ENCODE assay signal across 1 cellular context in genomic region chr4:103075894-103076776, GRCh38.
TF ChIP-seq lines count a peak whose summit lies in the region.

A gene with protein sequence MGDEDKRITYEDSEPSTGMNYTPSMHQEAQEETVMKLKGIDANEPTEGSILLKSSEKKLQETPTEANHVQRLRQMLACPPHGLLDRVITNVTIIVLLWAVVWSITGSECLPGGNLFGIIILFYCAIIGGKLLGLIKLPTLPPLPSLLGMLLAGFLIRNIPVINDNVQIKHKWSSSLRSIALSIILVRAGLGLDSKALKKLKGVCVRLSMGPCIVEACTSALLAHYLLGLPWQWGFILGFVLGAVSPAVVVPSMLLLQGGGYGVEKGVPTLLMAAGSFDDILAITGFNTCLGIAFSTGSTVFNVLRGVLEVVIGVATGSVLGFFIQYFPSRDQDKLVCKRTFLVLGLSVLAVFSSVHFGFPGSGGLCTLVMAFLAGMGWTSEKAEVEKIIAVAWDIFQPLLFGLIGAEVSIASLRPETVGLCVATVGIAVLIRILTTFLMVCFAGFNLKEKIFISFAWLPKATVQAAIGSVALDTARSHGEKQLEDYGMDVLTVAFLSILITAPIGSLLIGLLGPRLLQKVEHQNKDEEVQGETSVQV (minus strand): TSS chr4:103076761. CDS start chr4:103067550, 9,211 bp downstream.

TF ChIP-seq in HepG2, 621 proteins besides CTCF, POLR2A, EP300 and RAD21 (continued from another document and continues in another):
- TF ChIP-seq, protein P1, sequence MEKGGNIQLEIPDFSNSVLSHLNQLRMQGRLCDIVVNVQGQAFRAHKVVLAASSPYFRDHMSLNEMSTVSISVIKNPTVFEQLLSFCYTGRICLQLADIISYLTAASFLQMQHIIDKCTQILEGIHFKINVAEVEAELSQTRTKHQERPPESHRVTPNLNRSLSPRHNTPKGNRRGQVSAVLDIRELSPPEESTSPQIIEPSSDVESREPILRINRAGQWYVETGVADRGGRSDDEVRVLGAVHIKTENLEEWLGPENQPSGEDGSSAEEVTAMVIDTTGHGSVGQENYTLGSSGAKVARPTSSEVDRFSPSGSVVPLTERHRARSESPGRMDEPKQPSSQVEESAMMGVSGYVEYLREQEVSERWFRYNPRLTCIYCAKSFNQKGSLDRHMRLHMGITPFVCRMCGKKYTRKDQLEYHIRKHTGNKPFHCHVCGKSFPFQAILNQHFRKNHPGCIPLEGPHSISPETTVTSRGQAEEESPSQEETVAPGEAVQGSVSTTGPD (CRISPR knock-in tag; IDR thresholded peaks at IDR 0.05): no peak; the same call in 1 of the 2 replicates
- 0 out of 2 replicates have a peak, but pooled peaks have one; percentile 19 for TF ChIP-seq ZNF629 (CRISPR knock-in tag; conservative IDR thresholded peaks at IDR 0.05)
- TF ChIP-seq ZNF660 (CRISPR knock-in tag; IDR thresholded peaks at IDR 0.05; ENCODE audit: borderline replicate concordance, low read depth): no peak
- TF ChIP-seq, protein P2, sequence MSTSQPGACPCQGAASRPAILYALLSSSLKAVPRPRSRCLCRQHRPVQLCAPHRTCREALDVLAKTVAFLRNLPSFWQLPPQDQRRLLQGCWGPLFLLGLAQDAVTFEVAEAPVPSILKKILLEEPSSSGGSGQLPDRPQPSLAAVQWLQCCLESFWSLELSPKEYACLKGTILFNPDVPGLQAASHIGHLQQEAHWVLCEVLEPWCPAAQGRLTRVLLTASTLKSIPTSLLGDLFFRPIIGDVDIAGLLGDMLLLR (CRISPR knock-in tag; IDR thresholded peaks at IDR 0.05): no peak
- TF ChIP-seq SNAPC5 (CRISPR knock-in tag; IDR thresholded peaks at IDR 0.05; ENCODE audit: borderline replicate concordance): 0 out of 2 replicates have a peak, but pooled peaks have one; percentile 27
- TF ChIP-seq, protein P3, sequence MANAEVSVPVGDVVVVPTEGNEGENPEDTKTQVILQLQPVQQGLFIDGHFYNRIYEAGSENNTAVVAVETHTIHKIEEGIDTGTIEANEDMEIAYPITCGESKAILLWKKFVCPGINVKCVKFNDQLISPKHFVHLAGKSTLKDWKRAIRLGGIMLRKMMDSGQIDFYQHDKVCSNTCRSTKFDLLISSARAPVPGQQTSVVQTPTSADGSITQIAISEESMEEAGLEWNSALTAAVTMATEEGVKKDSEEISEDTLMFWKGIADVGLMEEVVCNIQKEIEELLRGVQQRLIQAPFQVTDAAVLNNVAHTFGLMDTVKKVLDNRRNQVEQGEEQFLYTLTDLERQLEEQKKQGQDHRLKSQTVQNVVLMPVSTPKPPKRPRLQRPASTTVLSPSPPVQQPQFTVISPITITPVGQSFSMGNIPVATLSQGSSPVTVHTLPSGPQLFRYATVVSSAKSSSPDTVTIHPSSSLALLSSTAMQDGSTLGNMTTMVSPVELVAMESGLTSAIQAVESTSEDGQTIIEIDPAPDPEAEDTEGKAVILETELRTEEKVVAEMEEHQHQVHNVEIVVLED (CRISPR knock-in tag; IDR thresholded peaks at IDR 0.05; ENCODE audit: borderline replicate concordance): 0 out of 2 replicates have a peak, but pooled peaks have one; percentile 20
- TF ChIP-seq TEF (CRISPR knock-in tag; IDR thresholded peaks at IDR 0.05): no peak; the same call in 1 of the 2 replicates
- TF ChIP-seq MEF2D (CRISPR knock-in tag; IDR thresholded peaks at IDR 0.05): no peak
- TF ChIP-seq ZNF83 (CRISPR knock-in tag; IDR thresholded peaks at IDR 0.05; ENCODE audit: borderline replicate concordance): peak; percentile 76; the same call in 1 of the 2 replicates
- 0 out of 2 replicates have a peak, but pooled peaks have one; percentile 29 for TF ChIP-seq NFE2L1 (CRISPR knock-in tag; IDR thresholded peaks at IDR 0.05; ENCODE audit: borderline replicate concordance)
- TF ChIP-seq KDM6A (CRISPR knock-in tag; IDR thresholded peaks at IDR 0.05; ENCODE audit: low read depth): no peak
- TF ChIP-seq RBM39 (IDR thresholded peaks at IDR 0.05; ENCODE audit: low read depth, low read length, poor library complexity, severe bottlenecking): peak; percentile 85
- TF ChIP-seq LBX2 (CRISPR knock-in tag; IDR thresholded peaks at IDR 0.05; ENCODE audit: borderline replicate concordance): 0 out of 2 replicates have a peak, but pooled peaks have one; percentile 38
- TF ChIP-seq GMEB2 (CRISPR knock-in tag; IDR thresholded peaks at IDR 0.05; ENCODE audit: low read depth): no peak
- no peak for TF ChIP-seq ZSCAN9 (CRISPR knock-in tag; IDR thresholded peaks at IDR 0.05; ENCODE audit: borderline replicate concordance)
- peak; percentile 47; the same call in 1 of the 2 replicates for TF ChIP-seq ZNF441 (CRISPR knock-in tag; IDR thresholded peaks at IDR 0.05; ENCODE audit: borderline replicate concordance)
- TF ChIP-seq TP53 (CRISPR knock-in tag; conservative IDR thresholded peaks at IDR 0.05): no peak; the same call in 1 of the 2 replicates
- TF ChIP-seq LRRFIP1 (CRISPR knock-in tag; conservative IDR thresholded peaks at IDR 0.05): no peak
- TF ChIP-seq NKX3-1 (CRISPR knock-in tag; IDR thresholded peaks at IDR 0.05): peak; percentile 83; the same call in 1 of the 2 replicates
- peak; percentile 3; the same call in 1 of the 2 replicates for TF ChIP-seq HOXA7 (CRISPR knock-in tag; IDR thresholded peaks at IDR 0.05)
- TF ChIP-seq REST (IDR thresholded peaks at IDR 0.05; ENCODE audit: borderline replicate concordance in 1 of 2, low read depth in 1 of 2, low read length in 2 of 2): no peak
- no peak for TF ChIP-seq ATAD3A (CRISPR knock-in tag; IDR thresholded peaks at IDR 0.05)
- peak; percentile 55; the same call in 1 of the 2 replicates for TF ChIP-seq ZNF274 (CRISPR knock-in tag; IDR thresholded peaks at IDR 0.05)
- TF ChIP-seq PHF21A (CRISPR knock-in tag; IDR thresholded peaks at IDR 0.05): peak; percentile 62; the same call in 1 of the 2 replicates
- TF ChIP-seq HMGA1 (CRISPR knock-in tag; conservative IDR thresholded peaks at IDR 0.05): no peak
- 0 out of 2 replicates have a peak, but pooled peaks have one; percentile 33 for TF ChIP-seq ZNF143 (CRISPR knock-in tag; IDR thresholded peaks at IDR 0.05)
- peak; percentile 10; the same call in 1 of the 2 replicates for TF ChIP-seq ZNF331 (CRISPR knock-in tag; IDR thresholded peaks at IDR 0.05)
- TF ChIP-seq, protein P4, sequence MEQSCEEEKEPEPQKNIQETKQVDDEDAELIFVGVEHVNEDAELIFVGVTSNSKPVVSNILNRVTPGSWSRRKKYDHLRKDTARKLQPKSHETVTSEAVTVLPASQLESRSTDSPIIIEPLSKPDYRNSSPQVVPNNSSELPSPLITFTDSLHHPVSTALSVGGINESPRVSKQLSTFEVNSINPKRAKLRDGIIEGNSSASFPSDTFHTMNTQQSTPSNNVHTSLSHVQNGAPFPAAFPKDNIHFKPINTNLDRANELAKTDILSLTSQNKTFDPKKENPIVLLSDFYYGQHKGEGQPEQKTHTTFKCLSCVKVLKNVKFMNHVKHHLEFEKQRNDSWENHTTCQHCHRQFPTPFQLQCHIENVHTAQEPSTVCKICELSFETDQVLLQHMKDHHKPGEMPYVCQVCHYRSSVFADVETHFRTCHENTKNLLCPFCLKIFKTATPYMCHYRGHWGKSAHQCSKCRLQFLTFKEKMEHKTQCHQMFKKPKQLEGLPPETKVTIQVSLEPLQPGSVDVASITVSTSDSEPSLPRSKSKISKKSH (CRISPR knock-in tag; IDR thresholded peaks at IDR 0.05; ENCODE audit: borderline replicate concordance): peak; percentile 90
- TF ChIP-seq ZNF275 (CRISPR knock-in tag; IDR thresholded peaks at IDR 0.05; ENCODE audit: borderline replicate concordance): peak; percentile 38; the same call in 1 of the 2 replicates
- TF ChIP-seq MTERF4 (CRISPR knock-in tag; IDR thresholded peaks at IDR 0.05): peak; percentile 82; the same call in 1 of the 2 replicates
- TF ChIP-seq NAIF1 (CRISPR knock-in tag; IDR thresholded peaks at IDR 0.05; ENCODE audit: borderline replicate concordance): peak; percentile 58; the same call in 1 of the 2 replicates
- TF ChIP-seq ZNF350 (CRISPR knock-in tag; IDR thresholded peaks at IDR 0.05; ENCODE audit: borderline replicate concordance, low read depth): peak; percentile 76
- peak; percentile 70; the same call in 1 of the 2 replicates for TF ChIP-seq ZNF598 (CRISPR knock-in tag; IDR thresholded peaks at IDR 0.05; ENCODE audit: borderline replicate concordance)
- 0 out of 2 replicates have a peak, but pooled peaks have one; percentile 14 for TF ChIP-seq DNMT3B (CRISPR knock-in tag; conservative IDR thresholded peaks at IDR 0.05)
- no peak for TF ChIP-seq GPBP1L1 (CRISPR knock-in tag; IDR thresholded peaks at IDR 0.05)
